19 cellular contexts compared by ENCODE assay signal in genomic region chr7:46774515-46774914, GRCh38.
A peak's percentile ranks its signal among the peaks of the same experiment; 100 is the strongest.
DNase-seq lines count a peak whose midpoint lies in the region; ATAC-seq and TF ChIP-seq lines count a peak whose summit lies in the region.
"Had no signal": no experiment of that assay in that cellular context is flagged by ENCODE, and none has a peak within 500 bp of the region (broad histone marks: within the 10 kb centered on the region; RNA-seq: fewer than 3 reads in every experiment).

No MANE protein-coding gene starts in this region.

- TF ChIP-seq EP300 in esophagus muscularis mucosa (IDR thresholded peaks at IDR 0.05), result peak; percentile 86

- intact Hi-C loops in esophagus muscularis mucosa (cut with DNase I), result loop anchor here (10.0 kb wide), 2 partner anchors 60 to 480 kb away; no protein-coding TSS in a partner anchor
- intact Hi-C loops in left ventricle myocardium superior (cut with micrococcal nuclease), result loop anchor here (10.0 kb wide), 1 partner anchor 310 kb away; no protein-coding TSS in a partner anchor

- no peak for TF ChIP-seq POLR2A in esophagus muscularis mucosa (IDR thresholded peaks at IDR 0.05; ENCODE audit: low read depth)

- TF ChIP-seq CTCF in 22Rv1 (IDR thresholded peaks at IDR 0.05) (no peak), esophagus muscularis mucosa (IDR thresholded peaks at IDR 0.05) (no peak)

- H3K4me1 ChIP-seq in esophagus muscularis mucosa, result peaks cover 30 to 58% (median 40%) of the 10 kb centered on the region in 4 donors
- H3K4me1 ChIP-seq: BLaER1 had no signal

- H3K27ac ChIP-seq in 22Rv1, result peak overlapping the region; percentile 50; the same call in 1 of the 2 replicates
- H3K27ac ChIP-seq in esophagus muscularis mucosa (replicated peaks in 1 of 4), result peak overlapping the region; percentile 52 to 82 (median 70)
- H3K27ac ChIP-seq: BLaER1 had no signal

- DNase-seq in esophagus muscularis mucosa (ENCODE audit: extremely low spot score) (no peak), left ventricle myocardium superior (peak; percentile 64), skeletal muscle cell (ENCODE audit: low read depth) (peak; percentile 90), NCI-H446 (lab: John Stamatoyannopoulos, UW) (no peak)
- no peak for DNase-seq in stimulated activated CD4-positive, alpha-beta T cell treated with anti-CD3 and anti-CD28 coated beads, Interleukin-2, amount 100 ng/mL, for 48 hours
- DNase-seq in stimulated activated naive CD4-positive, alpha-beta T cell (lab: John Stamatoyannopoulos, UW), result no peak
- DNase-seq: CD8-positive, alpha-beta T cell; DMS79 treated with DMSO at 0.1 percent for 48 hours; HCEC 1CT; KBM-7; NCI-H1436; NCI-H2029; NCI-H2171; NCI-H446 treated with DMSO at 0.1 percent for 48 hours; NCI-H748 treated with DMSO at 0.1 percent for 48 hours; PC-3 had no signal

- H3K4me3 ChIP-seq in esophagus muscularis mucosa, result no peak overlapping the region
- no peak overlapping the region for H3K4me3 ChIP-seq in skeletal muscle cell (ENCODE audit: low read depth, low read length)
- H3K4me3 ChIP-seq: BLaER1 had no signal

- WGBS in esophagus muscularis mucosa, result 93% methylated on average over 1 of the region's 1 CpG

- peaks cover 0 to 4% (median 2%) of the 10 kb centered on the region in 4 donors for H3K9me3 ChIP-seq in esophagus muscularis mucosa

- H3K36me3 ChIP-seq in esophagus muscularis mucosa, result no peaks in the 10 kb centered on the region
- H3K36me3 ChIP-seq: BLaER1 had no signal

- ATAC-seq in left ventricle myocardium superior (peak; percentile 89), GM21381 (IDR thresholded peaks at IDR 0.05; ENCODE audit: unreplicated experiment) (no peak)
- ATAC-seq: CD8-positive, alpha-beta T cell; PC-3 had no signal

- H3K27me3 ChIP-seq in esophagus muscularis mucosa, result no peaks in the 10 kb centered on the region
- H3K27me3 ChIP-seq: BLaER1 had no signal

Comparison
In these comparisons a context has a peak if more than half of its experiments do, and no peak if none do; other contexts are left out.
1. DNase-seq: peak in left ventricle myocardium superior (single experiment) and skeletal muscle cell (single experiment); none in esophagus muscularis mucosa (single experiment), stimulated activated CD4-positive, alpha-beta T cell treated with anti-CD3 and anti-CD28 coated beads, Interleukin-2, amount 100 ng/mL, for 48 hours (0 of 2), stimulated activated naive CD4-positive, alpha-beta T cell (0 of 6) and NCI-H446 (0 of 2).